ENCODE assay signal across 23 cellular contexts in genomic region chr5:140969880-140970279, GRCh38. TPM values are rescaled to one million over a fixed set of nuclear protein-coding genes. Genes with fewer than 3 reads are reported as not detected.
"Had no signal": no experiment of that assay in that cellular context is flagged by ENCODE, and none has a peak within 500 bp of the region (broad histone marks: within the 10 kb centered on the region; RNA-seq: fewer than 3 reads in every experiment).

No MANE protein-coding gene starts in this region.

- H3K27me3 ChIP-seq: upper lobe of left lung, vagina had no signal

- H3K4me3 ChIP-seq: gastrocnemius medialis, left lung, lower lobe of right lung, right lobe of liver, upper lobe of left lung, vagina had no signal

- H3K36me3 ChIP-seq: gastrocnemius medialis, left lung, lower lobe of right lung, right lobe of liver, upper lobe of left lung, vagina had no signal

- H3K27ac ChIP-seq: epithelial cell of prostate, gastrocnemius medialis, left lung, lower lobe of right lung, right lobe of liver, upper lobe of left lung, vagina had no signal

- H3K4me1 ChIP-seq: gastrocnemius medialis had no signal

- DNase-seq: activated CD4-positive, alpha-beta T cell treated with anti-CD3 and anti-CD28 coated beads for 36 hours; activated CD4-positive, CD25-positive, alpha-beta regulatory T cell; activated CD8-positive, alpha-beta memory T cell treated with anti-CD3 and anti-CD28 coated beads, Interleukin-2, amount 10 ng/mL, durations not matched to agents 7 days and 5 days; activated CD8-positive, alpha-beta T cell treated with anti-CD3 and anti-CD28 coated beads, Interleukin-2, amount 10 ng/mL, durations not matched to agents 7 days and 5 days; activated T-cell treated with anti-CD3 and anti-CD28 coated beads, Interleukin-2, amount 50 U/mL, for 48 hours; effector CD4-positive, alpha-beta T cell; gastrocnemius medialis; glutamatergic neuron; left lung; lower lobe of right lung; mesenchymal stem cell; naive thymus-derived CD8-positive, alpha-beta T cell; right lobe of liver; stimulated activated CD4-positive, alpha-beta T cell treated with anti-CD3 and anti-CD28 coated beads, Interleukin-4, amount 100 ng/mL, for 4 hours; stimulated activated CD8-positive, alpha-beta memory T cell treated with anti-CD3 and anti-CD28 coated beads, Interleukin-4, amount 100 ng/mL, for 48 hours; stimulated activated naive CD8-positive, alpha-beta T cell treated with anti-CD3 and anti-CD28 coated beads, Interleukin-15, amount 100 ng/mL, for 72 hours; substantia nigra; upper lobe of left lung had no signal

- H3K9me3 ChIP-seq: gastrocnemius medialis, left lung, lower lobe of right lung, right lobe of liver, upper lobe of left lung, vagina had no signal

- ATAC-seq: activated CD4-positive, alpha-beta T cell treated with anti-CD3 and anti-CD28 coated beads for 36 hours; activated CD8-positive, alpha-beta memory T cell treated with anti-CD3 and anti-CD28 coated beads, Interleukin-2, amount 10 ng/mL, durations not matched to agents 7 days and 5 days; activated CD8-positive, alpha-beta T cell treated with anti-CD3 and anti-CD28 coated beads, Interleukin-2, amount 10 ng/mL, durations not matched to agents 7 days and 5 days; gastrocnemius medialis; left lung; lower lobe of right lung; naive thymus-derived CD8-positive, alpha-beta T cell; right lobe of liver; stimulated activated memory B cell treated with anti-CD40 and anti-IgM and Interleukin-4, amounts not matched to agents 10 μg/mL and 1 μg/mL and 100 μg/mL, for 72 hours; stimulated activated naive CD8-positive, alpha-beta T cell treated with anti-CD3 and anti-CD28 coated beads, Interleukin-15, amount 100 ng/mL, for 72 hours had no signal

RNA-seq across cellular contexts. Expression of gene PCDHAC2, which starts 3.6 kb away (rescaled TPM):
- total RNA-seq: activated CD4-positive, alpha-beta T cell treated with anti-CD3 and anti-CD28 coated beads for 36 hours; activated CD8-positive, alpha-beta memory T cell treated with anti-CD3 and anti-CD28 coated beads, Interleukin-2, amount 10 ng/mL, durations not matched to agents 7 days and 5 days; activated CD8-positive, alpha-beta T cell treated with anti-CD3 and anti-CD28 coated beads, Interleukin-2, amount 10 ng/mL, durations not matched to agents 7 days and 5 days; activated T-helper 2 cell treated with anti-CD3 and anti-CD28 coated beads, Interferon-gamma antibody, Interleukin-2, Interleukin-4, amounts not matched to agents 10 μg/mL and 5 μg/mL and 100 μg/mL, durations not matched to agents 14 hours and 24 hours and 36 hours; naive thymus-derived CD8-positive, alpha-beta T cell; T-helper 2 cell treated with Interferon-gamma antibody and Interleukin-4, amounts not matched to agents 100 ng/mL and 5 ng/mL, for 36 hours had no signal
- polyA plus RNA-seq: naive thymus-derived CD8-positive, alpha-beta T cell had no signal

RNA-seq across cellular contexts. Expression of gene PCDHAC1, which starts 43.8 kb away (rescaled TPM):
- total RNA-seq: activated CD4-positive, alpha-beta T cell treated with anti-CD3 and anti-CD28 coated beads for 36 hours; activated CD8-positive, alpha-beta memory T cell treated with anti-CD3 and anti-CD28 coated beads, Interleukin-2, amount 10 ng/mL, durations not matched to agents 7 days and 5 days; activated CD8-positive, alpha-beta T cell treated with anti-CD3 and anti-CD28 coated beads, Interleukin-2, amount 10 ng/mL, durations not matched to agents 7 days and 5 days; activated T-helper 2 cell treated with anti-CD3 and anti-CD28 coated beads, Interferon-gamma antibody, Interleukin-2, Interleukin-4, amounts not matched to agents 10 μg/mL and 5 μg/mL and 100 μg/mL, durations not matched to agents 14 hours and 24 hours and 36 hours; naive thymus-derived CD8-positive, alpha-beta T cell; T-helper 2 cell treated with Interferon-gamma antibody and Interleukin-4, amounts not matched to agents 100 ng/mL and 5 ng/mL, for 36 hours had no signal
- polyA plus RNA-seq: naive thymus-derived CD8-positive, alpha-beta T cell had no signal
